Comparison of ENCODE assay signal across 18 cellular contexts in genomic region chr4:23706972-23707676, GRCh38.
"Had no signal": no experiment of that assay in that cellular context is flagged by ENCODE, and none has a peak within 500 bp of the region (broad histone marks: within the 10 kb centered on the region; RNA-seq: fewer than 3 reads in every experiment).

No MANE protein-coding gene starts in this region.

- H3K27me3 Mint-ChIP-seq: naive B cell; stimulated activated naive B cell treated with anti-CD40 and anti-IgM and Interleukin-4, amounts not matched to agents 10 μg/mL and 1 μg/mL and 100 μg/mL, for 72 hours had no signal

- H3K4me1 Mint-ChIP-seq: naive B cell; nephron progenitor cell; stimulated activated naive B cell treated with anti-CD40 and anti-IgM and Interleukin-4, amounts not matched to agents 10 μg/mL and 1 μg/mL and 100 μg/mL, for 72 hours had no signal

- H3K9me3 Mint-ChIP-seq: nephron progenitor cell had no signal

- H3K27ac Mint-ChIP-seq: endodermal cell; naive B cell; nephron progenitor cell; stimulated activated naive B cell treated with anti-CD40 and anti-IgM and Interleukin-4, amounts not matched to agents 10 μg/mL and 1 μg/mL and 100 μg/mL, for 72 hours had no signal

- H3K4me3 Mint-ChIP-seq: endodermal cell; naive B cell; nephron progenitor cell; stimulated activated naive B cell treated with anti-CD40 and anti-IgM and Interleukin-4, amounts not matched to agents 10 μg/mL and 1 μg/mL and 100 μg/mL, for 72 hours had no signal

- DNase-seq: caudate nucleus; effector CD4-positive, alpha-beta T cell; endodermal cell; heart right ventricle; hypothalamus; islet precursor cell; mammary epithelial cell; naive B cell; nephron progenitor cell; psoas muscle; sigmoid colon; stimulated activated CD4-positive, alpha-beta T cell treated with anti-CD3 and anti-CD28 coated beads, Interleukin-2, amount 100 ng/mL, for 24 hours; stimulated activated CD4-positive, alpha-beta T cell treated with anti-CD3 and anti-CD28 coated beads, Interleukin-4, amount 100 ng/mL, for 4 hours; stimulated activated naive B cell treated with anti-CD40 and anti-IgM and Interleukin-4, amounts not matched to agents 10 μg/mL and 1 μg/mL and 100 μg/mL, for 72 hours; stomach; substantia nigra; transverse colon had no signal

- H3K36me3 Mint-ChIP-seq: naive B cell; stimulated activated naive B cell treated with anti-CD40 and anti-IgM and Interleukin-4, amounts not matched to agents 10 μg/mL and 1 μg/mL and 100 μg/mL, for 72 hours had no signal

- ATAC-seq: heart right ventricle; left lobe of liver; psoas muscle; stimulated activated naive B cell treated with anti-CD40 and anti-IgM and Interleukin-4, amounts not matched to agents 10 μg/mL and 1 μg/mL and 100 μg/mL, for 72 hours had no signal
